Comparison of ENCODE assay signal across 14 cellular contexts in the genomic region with DNA sequence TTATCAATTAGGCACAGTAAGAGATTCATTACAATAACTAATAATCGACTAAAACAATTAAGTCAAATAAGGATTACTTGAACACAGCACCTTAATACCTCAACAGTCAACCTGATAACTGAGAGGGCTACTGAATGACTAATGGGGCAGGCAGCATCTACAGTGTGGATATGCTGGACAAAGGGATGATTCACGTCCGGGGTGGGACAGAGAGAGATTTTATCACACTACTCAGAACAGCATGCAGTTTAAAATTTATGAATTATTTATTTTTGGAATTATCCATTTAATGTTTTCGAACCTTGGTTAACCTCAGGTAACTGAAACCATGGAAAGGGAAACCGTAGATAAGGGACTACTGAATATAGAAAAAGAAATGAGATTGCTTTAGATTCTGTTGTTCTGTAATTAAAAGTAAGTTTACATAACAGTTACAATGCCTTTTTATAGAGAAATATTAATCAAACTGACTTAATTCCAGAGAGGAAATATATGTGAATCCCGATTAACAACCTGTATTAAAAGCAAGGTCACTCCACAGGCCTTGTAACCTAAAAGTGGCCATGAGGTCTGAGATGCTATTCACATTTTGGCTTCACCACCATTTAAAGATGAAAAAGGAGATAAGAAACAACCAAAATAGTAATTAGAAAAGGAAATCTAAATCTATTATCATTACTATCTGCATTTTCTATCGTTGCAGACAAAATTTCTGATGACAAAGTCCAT.
DNase-seq lines count a peak whose midpoint lies in the region; FAIRE-seq and TF ChIP-seq lines count a peak whose summit lies in the region.
"Had no signal": no experiment of that assay in that cellular context is flagged by ENCODE, and none has a peak within 500 bp of the region (broad histone marks: within the 10 kb centered on the region; RNA-seq: fewer than 3 reads in every experiment).

No MANE protein-coding gene starts in this region.

- H3K9ac ChIP-seq in endothelial cell of umbilical vein (replicated peaks; ENCODE audit: extremely low read depth, insufficient read depth, low read length) (no peak overlapping the region), skeletal muscle satellite cell (ENCODE audit: low read depth, low read length) (no peak overlapping the region)

- DNase-seq in HCEC 1CT = peak; percentile 57
- DNase-seq in RKO (ENCODE audit: low spot score) = peak; percentile 9
- peak; percentile 29 for DNase-seq in endothelial cell of umbilical vein (ENCODE audit: low read depth, low spot score)
- no peak for DNase-seq in testis
- DNase-seq in iPS-NIHi11 (ENCODE audit: low spot score) = no peak
- DNase-seq in CD8-positive, alpha-beta memory T cell = no peak
- DNase-seq in DMS114 treated with DMSO at 0.1 percent for 48 hours (lab: John Stamatoyannopoulos, UW; ENCODE audit: unreplicated experiment) = no peak
- DNase-seq: activated CD4-positive, alpha-beta memory T cell treated with anti-CD3 and anti-CD28 coated beads for 36 hours; hippocampal formation; NCI-H2171; OCI-M1 had no signal

- dilution Hi-C loops in endothelial cell of umbilical vein (cut with MboI; ENCODE audit: extremely low pct_ligation_motif_present, low sequenced_read_pairs) = no loop called here

- H3K4me1 ChIP-seq in endothelial cell of umbilical vein (ENCODE audit: control insufficient read depth, extremely low read depth, insufficient read depth, low read length) (peaks cover 10% of the 10 kb centered on the region), skeletal muscle satellite cell (ENCODE audit: control insufficient read depth, insufficient read depth, low read length) (peaks cover 11% of the 10 kb centered on the region), testis (no peaks in the 10 kb centered on the region)
- H3K4me1 ChIP-seq in CD8-positive, alpha-beta memory T cell (ENCODE audit: insufficient read depth, low read length) = no peaks in the 10 kb centered on the region

- H3K9me3 ChIP-seq in endothelial cell of umbilical vein (replicated peaks; ENCODE audit: control insufficient read depth, insufficient read depth, low read length) (no peaks in the 10 kb centered on the region), skeletal muscle satellite cell (replicated peaks; ENCODE audit: low read length) (no peaks in the 10 kb centered on the region), testis (no peaks in the 10 kb centered on the region)
- H3K9me3 ChIP-seq in CD8-positive, alpha-beta memory T cell (ENCODE audit: low read length) = no peaks in the 10 kb centered on the region
- H3K9me3 ChIP-seq: thoracic aorta had no signal

- H3K4me3 Mint-ChIP-seq in CD8-positive, alpha-beta memory T cell = no peak overlapping the region
- H3K4me3 Mint-ChIP-seq: activated CD4-positive, alpha-beta memory T cell treated with anti-CD3 and anti-CD28 coated beads for 36 hours had no signal

- peaks cover 0 to 12% of the 10 kb centered on the region in 2 donors for H3K27me3 Mint-ChIP-seq in CD8-positive, alpha-beta memory T cell
- H3K27me3 Mint-ChIP-seq: activated CD4-positive, alpha-beta memory T cell treated with anti-CD3 and anti-CD28 coated beads for 36 hours had no signal

- no peaks in the 10 kb centered on the region for H4K20me1 ChIP-seq in endothelial cell of umbilical vein (replicated peaks; ENCODE audit: control insufficient read depth, extremely low read depth, insufficient read depth, low read length)

- no peaks in the 10 kb centered on the region for H3K4me1 Mint-ChIP-seq in CD8-positive, alpha-beta memory T cell

- H3K4me2 ChIP-seq in endothelial cell of umbilical vein (ENCODE audit: insufficient read depth, low read length) = no peak overlapping the region
- H3K4me2 ChIP-seq in skeletal muscle satellite cell (ENCODE audit: low read length) = peak overlapping the region; percentile 39

- peaks cover 0 to 8% (median 0%) of the 10 kb centered on the region in 3 donors for H3K36me3 Mint-ChIP-seq in CD8-positive, alpha-beta memory T cell
- H3K36me3 Mint-ChIP-seq: activated CD4-positive, alpha-beta memory T cell treated with anti-CD3 and anti-CD28 coated beads for 36 hours had no signal

- intact Hi-C loops in endothelial cell of umbilical vein (cut with micrococcal nuclease) (no loop called here), testis (cut with DNase I; ENCODE audit: low total_unique reads) (no loop called here)

- peaks cover 0 to 2% (median 0%) of the 10 kb centered on the region in 5 donors for H3K9me3 Mint-ChIP-seq in CD8-positive, alpha-beta memory T cell
- H3K9me3 Mint-ChIP-seq: activated CD4-positive, alpha-beta memory T cell treated with anti-CD3 and anti-CD28 coated beads for 36 hours had no signal

- no peak overlapping the region for H2AFZ ChIP-seq in endothelial cell of umbilical vein (ENCODE audit: low read depth, low read length)

- H3K27me3 ChIP-seq in endothelial cell of umbilical vein (ENCODE audit: control insufficient read depth in 2 of 2, insufficient read depth in 2 of 2, low read length in 2 of 2) (no peaks in the 10 kb centered on the region), skeletal muscle satellite cell (ENCODE audit: control insufficient read depth, insufficient read depth, low read length) (no peaks in the 10 kb centered on the region), testis (no peaks in the 10 kb centered on the region)
- H3K27me3 ChIP-seq in CD8-positive, alpha-beta memory T cell (ENCODE audit: insufficient read depth, low read length, poor library complexity, severe bottlenecking) = no peaks in the 10 kb centered on the region

- H3K4me3 ChIP-seq in endothelial cell of umbilical vein (replicated peaks in 1 of 3; ENCODE audit: insufficient read depth in 1 of 3, low read depth in 1 of 3, low read length in 3 of 3) (no peak overlapping the region), skeletal muscle satellite cell (ENCODE audit: low read length) (no peak overlapping the region), testis (no peak overlapping the region)
- no peak overlapping the region for H3K4me3 ChIP-seq in CD8-positive, alpha-beta memory T cell (ENCODE audit: low read length)
- H3K4me3 ChIP-seq: lung, thoracic aorta had no signal

- TF ChIP-seq CTCF in endothelial cell of umbilical vein (IDR thresholded peaks at IDR 0.05; ENCODE audit: extremely low read depth in 1 of 2, insufficient read depth in 1 of 2, low read depth in 1 of 2, low read length in 2 of 2) (no peak), testis (IDR thresholded peaks at IDR 0.05) (no peak)

- FAIRE-seq in endothelial cell of umbilical vein (lab: Jason Lieb, UNC) = no peak

- POLR2A ChIA-PET in endothelial cell of umbilical vein (lab: Charles Lee) = no interaction called here
- POLR2A ChIA-PET in CD8-positive, alpha-beta memory T cell (lab: Charles Lee) = no interaction called here

- H3K27ac Mint-ChIP-seq in CD8-positive, alpha-beta memory T cell = no peak overlapping the region
- H3K27ac Mint-ChIP-seq: activated CD4-positive, alpha-beta memory T cell treated with anti-CD3 and anti-CD28 coated beads for 36 hours had no signal

- TF ChIP-seq POLR2A in endothelial cell of umbilical vein (IDR thresholded peaks at IDR 0.05; ENCODE audit: low read depth, low read length) (no peak), testis (IDR thresholded peaks at IDR 0.05) (no peak)

- no peaks in the 10 kb centered on the region for H3K9me1 ChIP-seq in endothelial cell of umbilical vein (replicated peaks; ENCODE audit: control insufficient read depth, extremely low read depth, insufficient read depth, low read length)

- 86% methylated on average over 7 of the region's 7 CpGs for WGBS in testis, 2 donors

- CTCF ChIA-PET in endothelial cell of umbilical vein (lab: Charles Lee) = no interaction called here
- CTCF ChIA-PET in CD8-positive, alpha-beta memory T cell (lab: Charles Lee) = no interaction called here

- no peaks in the 10 kb centered on the region for H3K36me3 ChIP-seq in endothelial cell of umbilical vein (ENCODE audit: control insufficient read depth in 2 of 2, extremely low read depth in 1 of 2, insufficient read depth in 2 of 2, low read length in 2 of 2)
- H3K36me3 ChIP-seq in skeletal muscle satellite cell (ENCODE audit: insufficient read depth, low read length) = no peaks in the 10 kb centered on the region
- H3K36me3 ChIP-seq in testis (ENCODE audit: low read depth, missing control alignments) = no peaks in the 10 kb centered on the region
- no peaks in the 10 kb centered on the region for H3K36me3 ChIP-seq in CD8-positive, alpha-beta memory T cell (ENCODE audit: insufficient read depth, low read length)

- H3K27ac ChIP-seq in endothelial cell of umbilical vein (ENCODE audit: insufficient read depth, low read depth, low read length) (no peak overlapping the region), testis (no peak overlapping the region)
- H3K27ac ChIP-seq in CD8-positive, alpha-beta memory T cell (ENCODE audit: low read depth, low read length) = no peak overlapping the region
- H3K27ac ChIP-seq: thoracic aorta had no signal

- BruUV-seq in endothelial cell of umbilical vein (replicated peaks; lab: Mats Ljungman, UMichigan) = no TSS peak

- H3K79me2 ChIP-seq in endothelial cell of umbilical vein (ENCODE audit: control insufficient read depth, insufficient read depth, low read length) = no peaks in the 10 kb centered on the region

TF ChIP-seq in endothelial cell of umbilical vein, 7 proteins besides CTCF, POLR2A, EP300 and RAD21:
- TF ChIP-seq MYC (IDR thresholded peaks at IDR 0.05; ENCODE audit: low read depth, low read length) = no peak
- peak; percentile 64 for TF ChIP-seq FOS (IDR thresholded peaks at IDR 0.05; ENCODE audit: borderline replicate concordance, insufficient read depth, low read length)
- TF ChIP-seq GATA2 (IDR thresholded peaks at IDR 0.05; ENCODE audit: insufficient read depth, insufficient read length, low read depth, low read length) = peak; percentile 88

Comparison
In these comparisons a context has a peak if more than half of its experiments do, and no peak if none do; other contexts are left out.
1. DNase-seq: peak in HCEC 1CT (single experiment), RKO (single experiment) and endothelial cell of umbilical vein (single experiment); none in testis (single experiment), iPS-NIHi11 (single experiment), CD8-positive, alpha-beta memory T cell (0 of 5) and DMS114 treated with DMSO at 0.1 percent for 48 hours (single experiment).